ENCODE assay signal across 11 cellular contexts in the genomic region with DNA sequence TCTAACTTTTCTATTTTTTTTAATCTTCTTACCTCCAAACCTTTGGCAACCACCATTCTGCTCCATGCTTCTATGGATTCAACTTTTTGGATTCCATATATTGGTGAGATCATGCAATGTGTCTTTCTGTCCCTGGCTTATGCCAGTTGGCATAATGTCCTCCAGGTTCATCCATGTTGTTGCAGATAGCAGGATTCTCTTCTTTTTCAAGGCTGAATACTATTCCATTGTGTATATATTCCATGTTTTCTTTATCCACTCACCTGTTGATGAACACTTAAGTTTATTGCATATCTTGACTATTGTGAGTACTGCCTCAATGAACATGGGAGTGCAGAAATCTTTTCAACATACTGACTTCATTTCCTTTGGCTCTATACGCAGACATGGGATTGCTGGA.
"Had no signal": no experiment of that assay in that cellular context is flagged by ENCODE, and none has a peak within 500 bp of the region (broad histone marks: within the 10 kb centered on the region; RNA-seq: fewer than 3 reads in every experiment).

No MANE protein-coding gene starts in this region.

- H3K9me3 ChIP-seq: HAP-1 had no signal

- H3K36me3 ChIP-seq: HAP-1 had no signal

- DNase-seq: GM23248, GOT3, H7, H9, HCEC 1CT, HFFc6 had no signal

- H3K4me3 ChIP-seq: GM23248, GM23338, HAP-1 had no signal

- H3K4me1 ChIP-seq: HAP-1 had no signal

- H3K9ac ChIP-seq: GM23248 had no signal

- H3K4me2 ChIP-seq: GM23338 had no signal

- H3K27ac ChIP-seq: GM23248 had no signal

- ATAC-seq: GM23338, HCT116 had no signal

- FAIRE-seq: H1, H54 had no signal

- H2AFZ ChIP-seq: GM23248, GM23338 had no signal
